17 cellular contexts compared by ENCODE assay signal in genomic region chr9:17660158-17660557, GRCh38.
DNase-seq lines count a peak whose midpoint lies in the region; ATAC-seq and TF ChIP-seq lines count a peak whose summit lies in the region.
"Had no signal": no experiment of that assay in that cellular context is flagged by ENCODE, and none has a peak within 500 bp of the region (broad histone marks: within the 10 kb centered on the region; RNA-seq: fewer than 3 reads in every experiment).

No MANE protein-coding gene starts in this region.

- H3K23me2 ChIP-seq in H9 (ENCODE audit: insufficient read length, low read depth, low read length, poor library complexity, severe bottlenecking) = no peaks in the 10 kb centered on the region

- H2BK120ac ChIP-seq in H9 (ENCODE audit: low read depth, low read length, poor library complexity, severe bottlenecking) = no peak overlapping the region

- H2AFZ ChIP-seq in GM23338 = no peak overlapping the region
- H2AFZ ChIP-seq in H9 (ENCODE audit: low read length) = no peak overlapping the region

- no peaks in the 10 kb centered on the region for H3K36me3 Mint-ChIP-seq in GM23338 (ENCODE audit: low read depth)
- H3K36me3 Mint-ChIP-seq in WTC11 = no peaks in the 10 kb centered on the region
- H3K36me3 Mint-ChIP-seq in H9 (ENCODE audit: insufficient read depth in 1 of 3, low read depth in 3 of 3) = no peaks in the 10 kb centered on the region
- H3K36me3 Mint-ChIP-seq: CD14-positive monocyte; CD8-positive, alpha-beta memory T cell had no signal

- H3K79me1 ChIP-seq in H9 (ENCODE audit: insufficient read depth, low read depth, low read length, poor library complexity, severe bottlenecking) = no peaks in the 10 kb centered on the region

- no peaks in the 10 kb centered on the region for H3K27me3 Mint-ChIP-seq in GM23338 (ENCODE audit: insufficient read depth, low read depth, poor library complexity)
- H3K27me3 Mint-ChIP-seq in WTC11 (ENCODE audit: low read depth) = no peaks in the 10 kb centered on the region
- no peaks in the 10 kb centered on the region for H3K27me3 Mint-ChIP-seq in H9 (ENCODE audit: low read depth)
- H3K27me3 Mint-ChIP-seq: CD4-positive, alpha-beta T cell had no signal

- no peaks in the 10 kb centered on the region for H3K27me3 ChIP-seq in GM23338 (ENCODE audit: insufficient read depth)
- no peaks in the 10 kb centered on the region for H3K27me3 ChIP-seq in H9 (ENCODE audit: insufficient read depth, low read length)
- H3K27me3 ChIP-seq: BLaER1 treated with 17β-estradiol and CSF1 and Interleukin-3, amounts not matched to agents 10 nM and 100 nM had no signal

- H3K27ac Mint-ChIP-seq in GM23338 (peak overlapping the region; percentile 18; the same call in 1 of the 2 replicates), WTC11 (peak overlapping the region; percentile 36; the same call in 1 of the 2 replicates), H9 (no peak overlapping the region)
- H3K27ac Mint-ChIP-seq: CD14-positive monocyte; CD4-positive, alpha-beta T cell; CD8-positive, alpha-beta memory T cell had no signal

- no peak overlapping the region for H3K14ac ChIP-seq in H9 (ENCODE audit: insufficient read depth, low read length)

- H3K4me1 ChIP-seq in GM23338 (ENCODE audit: insufficient read depth) (peaks cover 28% of the 10 kb centered on the region), H9 (ENCODE audit: insufficient read depth, low read length) (peaks cover 4% of the 10 kb centered on the region; the same call in 1 of the 2 replicates)
- H3K4me1 ChIP-seq: BE2C; BLaER1 treated with 17β-estradiol and CSF1 and Interleukin-3, amounts not matched to agents 10 nM and 100 nM had no signal

- no peak overlapping the region for H3K4ac ChIP-seq in H9 (ENCODE audit: low read depth, low read length)

- H3K9me2 ChIP-seq in GM23338 (ENCODE audit: insufficient read depth) = no peaks in the 10 kb centered on the region

- H2BK20ac ChIP-seq in H9 (ENCODE audit: low read depth, low read length, poor library complexity, severe bottlenecking) = no peak overlapping the region

- no peak overlapping the region for H3K4me2 ChIP-seq in GM23338
- H3K4me2 ChIP-seq in H9 (ENCODE audit: insufficient read depth, insufficient read length, low read length) = no peak overlapping the region
- H3K4me2 ChIP-seq: BLaER1 treated with 17β-estradiol and CSF1 and Interleukin-3, amounts not matched to agents 10 nM and 100 nM had no signal

- peaks cover 12% of the 10 kb centered on the region; the same call in 2 of the 3 replicates for H3K4me1 Mint-ChIP-seq in GM23338
- peaks cover 18% of the 10 kb centered on the region for H3K4me1 Mint-ChIP-seq in WTC11
- peaks cover 0 to 11% of the 10 kb centered on the region in 2 experiments; a peak in 2 of 4 replicates for H3K4me1 Mint-ChIP-seq in H9
- H3K4me1 Mint-ChIP-seq: CD14-positive monocyte; CD8-positive, alpha-beta memory T cell had no signal

- POLR2A ChIA-PET in WTC11 (lab: Charles Lee) = interaction anchor here (0.6 kb wide), 1 partner anchor 456 kb away, joined by 3 read pairs; no protein-coding TSS in a partner anchor

- no peak overlapping the region for H2BK15ac ChIP-seq in H9 (ENCODE audit: low read depth, low read length)

- H3K56ac ChIP-seq in H9 (ENCODE audit: insufficient read length, low read depth, low read length) = no peak overlapping the region

- ATAC-seq in GM23338 (no peak), WTC11 (no peak)

- no peak overlapping the region for H4K5ac ChIP-seq in H9 (ENCODE audit: insufficient read length, low read depth, low read length)

- DNase-seq in DMS 273 (lab: John Stamatoyannopoulos, UW; ENCODE audit: unreplicated experiment) (peak; percentile 48), DMS 273 treated with DMSO at 0.1 percent for 48 hours (lab: John Stamatoyannopoulos, UW) (no peak), GM23338 (ENCODE audit: low spot score) (no peak), WTC11 (ENCODE audit: low spot score) (no peak), DMS79 treated with DMSO at 0.1 percent for 48 hours (lab: John Stamatoyannopoulos, UW) (no peak), H9 (no peak)
- DNase-seq: BE2C; CD4-positive, alpha-beta T cell; CD8-positive, alpha-beta memory T cell; DMS153; EL; GF-D8; GOT3; HCEC 1CT had no signal

- no peak overlapping the region for H2BK12ac ChIP-seq in H9 (ENCODE audit: insufficient read length, low read depth, low read length)

- no peak overlapping the region for H4K8ac ChIP-seq in H9 (replicated peaks; ENCODE audit: insufficient read length, low read depth, low read length)

- CTCF ChIA-PET in WTC11 (lab: Charles Lee) = no interaction called here

- TF ChIP-seq CTCF in GM23338 (conservative IDR thresholded peaks at IDR 0.05; ENCODE audit: low read depth in 2 of 2) (no peak), WTC11 (IDR thresholded peaks at IDR 0.05) (no peak), H9 (conservative IDR thresholded peaks at IDR 0.05) (no peak)

- H3K27ac ChIP-seq in GM23338 (ENCODE audit: low read depth) = no peak overlapping the region
- no peak overlapping the region for H3K27ac ChIP-seq in H9 (ENCODE audit: insufficient read length, low read depth, low read length)
- H3K27ac ChIP-seq: 22Rv1; BLaER1 treated with 17β-estradiol and CSF1 and Interleukin-3, amounts not matched to agents 10 nM and 100 nM had no signal

- no peak overlapping the region for H3K4me3 Mint-ChIP-seq in GM23338
- no peak overlapping the region for H3K4me3 Mint-ChIP-seq in WTC11
- H3K4me3 Mint-ChIP-seq in H9 = no peak overlapping the region
- H3K4me3 Mint-ChIP-seq: CD14-positive monocyte; CD4-positive, alpha-beta T cell; CD8-positive, alpha-beta memory T cell had no signal

- H3T11ph ChIP-seq in H9 (ENCODE audit: low read length) = no peak overlapping the region

- no peaks in the 10 kb centered on the region for H3F3A ChIP-seq in GM23338 (replicated peaks; ENCODE audit: low read depth)

- H3K9me3 Mint-ChIP-seq in GM23338 (no peaks in the 10 kb centered on the region), WTC11 (no peaks in the 10 kb centered on the region), H9 (no peaks in the 10 kb centered on the region)
- H3K9me3 Mint-ChIP-seq: CD14-positive monocyte; CD4-positive, alpha-beta T cell had no signal

- no peaks in the 10 kb centered on the region for H3K9me3 ChIP-seq in H9 (ENCODE audit: control insufficient read depth, low read depth, low read length)
- H3K9me3 ChIP-seq: BE2C; BLaER1 treated with 17β-estradiol and CSF1 and Interleukin-3, amounts not matched to agents 10 nM and 100 nM had no signal

- H4K20me1 ChIP-seq in GM23338 (replicated peaks; ENCODE audit: insufficient read depth) (no peaks in the 10 kb centered on the region), H9 (ENCODE audit: control insufficient read depth, insufficient read depth, insufficient read length) (no peaks in the 10 kb centered on the region)
- H4K20me1 ChIP-seq: BLaER1 treated with 17β-estradiol and CSF1 and Interleukin-3, amounts not matched to agents 10 nM and 100 nM had no signal

- WGBS in H9 (ENCODE audit: extremely low coverage, insufficient read length, low lambda C conversion rate) = no CpG with 5 or more reads among the region's 3 CpGs

- no peak overlapping the region for H2AK5ac ChIP-seq in H9 (ENCODE audit: insufficient read length, low read length)

- no peaks in the 10 kb centered on the region for H3K36me3 ChIP-seq in GM23338 (ENCODE audit: insufficient read depth)
- H3K36me3 ChIP-seq: BE2C; BLaER1 treated with 17β-estradiol and CSF1 and Interleukin-3, amounts not matched to agents 10 nM and 100 nM had no signal

- H3K18ac ChIP-seq in H9 (ENCODE audit: insufficient read length, low read depth, low read length) = no peak overlapping the region

- H4K91ac ChIP-seq in H9 (ENCODE audit: insufficient read length, low read depth, low read length) = no peak overlapping the region

- no peak overlapping the region for H3K23ac ChIP-seq in H9 (ENCODE audit: insufficient read length, low read depth, low read length)

- no peak overlapping the region for H3K9ac ChIP-seq in H9 (ENCODE audit: extremely low read depth, insufficient read length, low read length)
- H3K9ac ChIP-seq: BLaER1 treated with 17β-estradiol and CSF1 and Interleukin-3, amounts not matched to agents 10 nM and 100 nM had no signal

- no peak overlapping the region for H3K4me3 ChIP-seq in GM23338
- H3K4me3 ChIP-seq: BLaER1 treated with 17β-estradiol and CSF1 and Interleukin-3, amounts not matched to agents 10 nM and 100 nM had no signal

- no peaks in the 10 kb centered on the region for H3K79me2 ChIP-seq in GM23338 (replicated peaks; ENCODE audit: insufficient read depth)
- no peaks in the 10 kb centered on the region for H3K79me2 ChIP-seq in H9 (ENCODE audit: insufficient read depth, low read length)

- H2BK5ac ChIP-seq in H9 (ENCODE audit: insufficient read length, low read length) = no peak overlapping the region

TF ChIP-seq in GM23338, 12 proteins besides CTCF, POLR2A, EP300 and RAD21 (continues in another document):
- no peak for TF ChIP-seq ZNF114 (CRISPR knock-in tag; IDR thresholded peaks at IDR 0.05)

TF ChIP-seq in WTC11, 78 proteins besides CTCF, POLR2A, EP300 and RAD21 (continues in another document):
- no peak for TF ChIP-seq RELA (CRISPR knock-in tag; IDR thresholded peaks at IDR 0.05; ENCODE audit: borderline replicate concordance)
- TF ChIP-seq, protein P1, sequence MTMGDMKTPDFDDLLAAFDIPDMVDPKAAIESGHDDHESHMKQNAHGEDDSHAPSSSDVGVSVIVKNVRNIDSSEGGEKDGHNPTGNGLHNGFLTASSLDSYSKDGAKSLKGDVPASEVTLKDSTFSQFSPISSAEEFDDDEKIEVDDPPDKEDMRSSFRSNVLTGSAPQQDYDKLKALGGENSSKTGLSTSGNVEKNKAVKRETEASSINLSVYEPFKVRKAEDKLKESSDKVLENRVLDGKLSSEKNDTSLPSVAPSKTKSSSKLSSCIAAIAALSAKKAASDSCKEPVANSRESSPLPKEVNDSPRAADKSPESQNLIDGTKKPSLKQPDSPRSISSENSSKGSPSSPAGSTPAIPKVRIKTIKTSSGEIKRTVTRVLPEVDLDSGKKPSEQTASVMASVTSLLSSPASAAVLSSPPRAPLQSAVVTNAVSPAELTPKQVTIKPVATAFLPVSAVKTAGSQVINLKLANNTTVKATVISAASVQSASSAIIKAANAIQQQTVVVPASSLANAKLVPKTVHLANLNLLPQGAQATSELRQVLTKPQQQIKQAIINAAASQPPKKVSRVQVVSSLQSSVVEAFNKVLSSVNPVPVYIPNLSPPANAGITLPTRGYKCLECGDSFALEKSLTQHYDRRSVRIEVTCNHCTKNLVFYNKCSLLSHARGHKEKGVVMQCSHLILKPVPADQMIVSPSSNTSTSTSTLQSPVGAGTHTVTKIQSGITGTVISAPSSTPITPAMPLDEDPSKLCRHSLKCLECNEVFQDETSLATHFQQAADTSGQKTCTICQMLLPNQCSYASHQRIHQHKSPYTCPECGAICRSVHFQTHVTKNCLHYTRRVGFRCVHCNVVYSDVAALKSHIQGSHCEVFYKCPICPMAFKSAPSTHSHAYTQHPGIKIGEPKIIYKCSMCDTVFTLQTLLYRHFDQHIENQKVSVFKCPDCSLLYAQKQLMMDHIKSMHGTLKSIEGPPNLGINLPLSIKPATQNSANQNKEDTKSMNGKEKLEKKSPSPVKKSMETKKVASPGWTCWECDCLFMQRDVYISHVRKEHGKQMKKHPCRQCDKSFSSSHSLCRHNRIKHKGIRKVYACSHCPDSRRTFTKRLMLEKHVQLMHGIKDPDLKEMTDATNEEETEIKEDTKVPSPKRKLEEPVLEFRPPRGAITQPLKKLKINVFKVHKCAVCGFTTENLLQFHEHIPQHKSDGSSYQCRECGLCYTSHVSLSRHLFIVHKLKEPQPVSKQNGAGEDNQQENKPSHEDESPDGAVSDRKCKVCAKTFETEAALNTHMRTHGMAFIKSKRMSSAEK (CRISPR knock-in tag; IDR thresholded peaks at IDR 0.05; ENCODE audit: borderline replicate concordance) = no peak

Comparison
In these comparisons a context has a peak if more than half of its experiments do, and no peak if none do; other contexts are left out.
1. H3K27ac Mint-ChIP-seq: peak in GM23338 (single experiment) and WTC11 (single experiment); none in H9 (0 of 3).